ENCODE assay signal across 17 cellular contexts in genomic region chr11:120629407-120629806, GRCh38.
DNase-seq lines count a peak whose midpoint lies in the region; ATAC-seq and TF ChIP-seq lines count a peak whose summit lies in the region.
"Had no signal": no experiment of that assay in that cellular context is flagged by ENCODE, and none has a peak within 500 bp of the region (broad histone marks: within the 10 kb centered on the region; RNA-seq: fewer than 3 reads in every experiment).

No MANE protein-coding gene starts in this region.

- no peak overlapping the region for H3K4me3 Mint-ChIP-seq in stimulated activated naive CD8-positive, alpha-beta T cell treated with anti-CD3 and anti-CD28 coated beads, Interleukin-15, Interleukin-2, amounts not matched to agents 100 ng/mL and 50 ng/mL, for 24 hours
- no peak overlapping the region for H3K4me3 Mint-ChIP-seq in WTC11
- H3K4me3 Mint-ChIP-seq: CD8-positive, alpha-beta memory T cell; HFFc6; IgD-negative memory B cell had no signal

- no peaks in the 10 kb centered on the region for H3K9me3 Mint-ChIP-seq in stimulated activated naive CD8-positive, alpha-beta T cell treated with anti-CD3 and anti-CD28 coated beads, Interleukin-15, Interleukin-2, amounts not matched to agents 100 ng/mL and 50 ng/mL, for 24 hours
- H3K9me3 Mint-ChIP-seq in WTC11: no peaks in the 10 kb centered on the region
- H3K9me3 Mint-ChIP-seq: CD8-positive, alpha-beta memory T cell; HFFc6; IgD-negative memory B cell had no signal

- H3K36me3 ChIP-seq in hepatocyte (replicated peaks; ENCODE audit: insufficient read depth, low read depth): no peaks in the 10 kb centered on the region
- H3K36me3 ChIP-seq: BLaER1, HAP-1 had no signal

- ATAC-seq in stimulated activated naive CD8-positive, alpha-beta T cell treated with anti-CD3 and anti-CD28 coated beads, Interleukin-15, Interleukin-2, amounts not matched to agents 100 U/mL and 50 U/mL, for 24 hours: no peak
- ATAC-seq in WTC11: peak; percentile 58
- no peak for ATAC-seq in HG03342 (IDR thresholded peaks at IDR 0.05; ENCODE audit: unreplicated experiment)
- ATAC-seq in HG03439 (IDR thresholded peaks at IDR 0.05; ENCODE audit: unreplicated experiment): no peak

- H3K27me3 ChIP-seq in hepatocyte: no peaks in the 10 kb centered on the region
- H3K27me3 ChIP-seq: BLaER1 had no signal

- no peaks in the 10 kb centered on the region for H3K4me1 ChIP-seq in hepatocyte (ENCODE audit: insufficient read depth)
- H3K4me1 ChIP-seq: HAP-1 had no signal

- H3K27ac ChIP-seq in hepatocyte: no peak overlapping the region
- H3K27ac ChIP-seq: 22Rv1 had no signal

- no peak overlapping the region for H3K4me2 ChIP-seq in hepatocyte

- H3K27me3 Mint-ChIP-seq in stimulated activated naive CD8-positive, alpha-beta T cell treated with anti-CD3 and anti-CD28 coated beads, Interleukin-15, Interleukin-2, amounts not matched to agents 100 ng/mL and 50 ng/mL, for 24 hours: peaks cover 12% of the 10 kb centered on the region
- peaks cover 7% of the 10 kb centered on the region for H3K27me3 Mint-ChIP-seq in WTC11 (ENCODE audit: low read depth)

- H2AFZ ChIP-seq in hepatocyte: no peak overlapping the region

- no peaks in the 10 kb centered on the region for H3K9me3 ChIP-seq in hepatocyte (ENCODE audit: low read depth)
- H3K9me3 ChIP-seq: BLaER1, Caco-2, HAP-1 had no signal

- no peaks in the 10 kb centered on the region for H3K36me3 Mint-ChIP-seq in stimulated activated naive CD8-positive, alpha-beta T cell treated with anti-CD3 and anti-CD28 coated beads, Interleukin-15, Interleukin-2, amounts not matched to agents 100 ng/mL and 50 ng/mL, for 24 hours (ENCODE audit: low read depth)
- no peaks in the 10 kb centered on the region for H3K36me3 Mint-ChIP-seq in WTC11
- H3K36me3 Mint-ChIP-seq: CD8-positive, alpha-beta memory T cell; IgD-negative memory B cell had no signal

- no peaks in the 10 kb centered on the region for H3K9me2 ChIP-seq in hepatocyte (replicated peaks; ENCODE audit: insufficient read depth)

- DNase-seq in stimulated activated naive CD8-positive, alpha-beta T cell treated with anti-CD3 and anti-CD28 coated beads, Interleukin-15, Interleukin-2, amounts not matched to agents 100 U/mL and 50 U/mL, for 24 hours: no peak
- DNase-seq in WTC11 (ENCODE audit: low spot score) (peak; percentile 42), iPS-NIHi7 (ENCODE audit: extremely low spot score) (peak; percentile 71), hepatocyte (ENCODE audit: low spot score) (no peak)
- no peak for DNase-seq in central memory CD4-positive, alpha-beta T cell
- DNase-seq: AML-193; Caco-2; CD8-positive, alpha-beta memory T cell; GF-D8; HFFc6 had no signal

- H3K4me3 ChIP-seq in hepatocyte: no peak overlapping the region
- H3K4me3 ChIP-seq: BLaER1, HAP-1 had no signal

- TF ChIP-seq CTCF in WTC11 (IDR thresholded peaks at IDR 0.05) (no peak), hepatocyte (IDR thresholded peaks at IDR 0.05; ENCODE audit: poor library complexity) (no peak)

- POLR2A ChIA-PET in WTC11 (lab: Charles Lee): no interaction called here

- H3K27ac Mint-ChIP-seq in stimulated activated naive CD8-positive, alpha-beta T cell treated with anti-CD3 and anti-CD28 coated beads, Interleukin-15, Interleukin-2, amounts not matched to agents 100 ng/mL and 50 ng/mL, for 24 hours: peak overlapping the region; percentile 16
- H3K27ac Mint-ChIP-seq in WTC11: no peak overlapping the region
- H3K27ac Mint-ChIP-seq: HFFc6, IgD-negative memory B cell had no signal

- CTCF ChIA-PET in WTC11 (lab: Charles Lee): interaction anchor here (0.7 to 3.4 kb wide), 13 partner anchors 12 to 323 kb away, joined by 3 to 10 read pairs (median 4); no protein-coding TSS in a partner anchor

- no peaks in the 10 kb centered on the region for H4K20me1 ChIP-seq in hepatocyte (ENCODE audit: insufficient read depth, poor library complexity, severe bottlenecking)
- H4K20me1 ChIP-seq: BLaER1 had no signal

- H3K4me1 Mint-ChIP-seq in stimulated activated naive CD8-positive, alpha-beta T cell treated with anti-CD3 and anti-CD28 coated beads, Interleukin-15, Interleukin-2, amounts not matched to agents 100 ng/mL and 50 ng/mL, for 24 hours (ENCODE audit: low read depth): peaks cover 4% of the 10 kb centered on the region
- peaks cover 21% of the 10 kb centered on the region for H3K4me1 Mint-ChIP-seq in WTC11
- H3K4me1 Mint-ChIP-seq: CD8-positive, alpha-beta memory T cell; IgD-negative memory B cell had no signal

- no peaks in the 10 kb centered on the region for H3K79me2 ChIP-seq in hepatocyte

- WGBS in hepatocyte (ENCODE audit: low lambda C conversion rate, missing lambda C conversion rate): 89% methylated on average over 10 of the region's 10 CpGs

TF ChIP-seq in WTC11, 78 proteins besides CTCF, POLR2A, EP300 and RAD21:
- no peak for TF ChIP-seq MLX (CRISPR knock-in tag; IDR thresholded peaks at IDR 0.05)
TF ChIP-seq in WTC11: peak in this region for 0.

Comparison
In these comparisons a context has a peak if more than half of its experiments do, and no peak if none do; other contexts are left out.
1. DNase-seq: peak in WTC11 (single experiment) and iPS-NIHi7 (single experiment); none in stimulated activated naive CD8-positive, alpha-beta T cell treated with anti-CD3 and anti-CD28 coated beads, Interleukin-15, Interleukin-2, amounts not matched to agents 100 U/mL and 50 U/mL, for 24 hours (single experiment), central memory CD4-positive, alpha-beta T cell (single experiment) and hepatocyte (single experiment).